In genomic region chr2:150542172-150542571, GRCh38 we compare ENCODE assay signal across 21 cellular contexts.
"Had no signal": no experiment of that assay in that cellular context is flagged by ENCODE, and none has a peak within 500 bp of the region (broad histone marks: within the 10 kb centered on the region; RNA-seq: fewer than 3 reads in every experiment).

No MANE protein-coding gene starts in this region.

- H3K27ac Mint-ChIP-seq: stimulated activated effector memory CD8-positive, alpha-beta T cell treated with anti-CD3 and anti-CD28 coated beads, Interleukin-12 subunit alpha, Interleukin-12 subunit beta, amount 100 ng/mL, for 72 hours; stimulated activated memory B cell treated with anti-CD40 and anti-IgM and Interleukin-4, amounts not matched to agents 10 μg/mL and 1 μg/mL and 100 μg/mL, for 72 hours; stimulated activated naive B cell treated with anti-CD40 and anti-IgM and Interleukin-4, amounts not matched to agents 10 μg/mL and 1 μg/mL and 100 μg/mL, for 72 hours; stimulated activated naive CD8-positive, alpha-beta T cell treated with anti-CD3 and anti-CD28 coated beads, Interleukin-15, Interleukin-2, amounts not matched to agents 100 ng/mL and 50 ng/mL, for 24 hours; type B pancreatic cell had no signal

- H3K27me3 Mint-ChIP-seq: stimulated activated memory B cell treated with anti-CD40 and anti-IgM and Interleukin-4, amounts not matched to agents 10 μg/mL and 1 μg/mL and 100 μg/mL, for 72 hours; stimulated activated naive B cell treated with anti-CD40 and anti-IgM and Interleukin-4, amounts not matched to agents 10 μg/mL and 1 μg/mL and 100 μg/mL, for 72 hours; stimulated activated naive CD8-positive, alpha-beta T cell treated with anti-CD3 and anti-CD28 coated beads, Interleukin-15, Interleukin-2, amounts not matched to agents 100 ng/mL and 50 ng/mL, for 24 hours; type B pancreatic cell had no signal

- H3K4me3 Mint-ChIP-seq: stimulated activated effector memory CD8-positive, alpha-beta T cell treated with anti-CD3 and anti-CD28 coated beads, Interleukin-12 subunit alpha, Interleukin-12 subunit beta, amount 100 ng/mL, for 72 hours; stimulated activated memory B cell treated with anti-CD40 and anti-IgM and Interleukin-4, amounts not matched to agents 10 μg/mL and 1 μg/mL and 100 μg/mL, for 72 hours; stimulated activated naive B cell treated with anti-CD40 and anti-IgM and Interleukin-4, amounts not matched to agents 10 μg/mL and 1 μg/mL and 100 μg/mL, for 72 hours; stimulated activated naive CD8-positive, alpha-beta T cell treated with anti-CD3 and anti-CD28 coated beads, Interleukin-15, Interleukin-2, amounts not matched to agents 100 ng/mL and 50 ng/mL, for 24 hours; type B pancreatic cell had no signal

- H3K9me3 Mint-ChIP-seq: stimulated activated effector memory CD8-positive, alpha-beta T cell treated with anti-CD3 and anti-CD28 coated beads, Interleukin-12 subunit alpha, Interleukin-12 subunit beta, amount 100 ng/mL, for 72 hours; stimulated activated memory B cell treated with anti-CD40 and anti-IgM and Interleukin-4, amounts not matched to agents 10 μg/mL and 1 μg/mL and 100 μg/mL, for 72 hours; stimulated activated naive CD8-positive, alpha-beta T cell treated with anti-CD3 and anti-CD28 coated beads, Interleukin-15, Interleukin-2, amounts not matched to agents 100 ng/mL and 50 ng/mL, for 24 hours had no signal

- H3K36me3 Mint-ChIP-seq: stimulated activated effector memory CD8-positive, alpha-beta T cell treated with anti-CD3 and anti-CD28 coated beads, Interleukin-12 subunit alpha, Interleukin-12 subunit beta, amount 100 ng/mL, for 72 hours; stimulated activated memory B cell treated with anti-CD40 and anti-IgM and Interleukin-4, amounts not matched to agents 10 μg/mL and 1 μg/mL and 100 μg/mL, for 72 hours; stimulated activated naive B cell treated with anti-CD40 and anti-IgM and Interleukin-4, amounts not matched to agents 10 μg/mL and 1 μg/mL and 100 μg/mL, for 72 hours had no signal

- H3K4me1 Mint-ChIP-seq: stimulated activated effector memory CD8-positive, alpha-beta T cell treated with anti-CD3 and anti-CD28 coated beads, Interleukin-12 subunit alpha, Interleukin-12 subunit beta, amount 100 ng/mL, for 72 hours; stimulated activated memory B cell treated with anti-CD40 and anti-IgM and Interleukin-4, amounts not matched to agents 10 μg/mL and 1 μg/mL and 100 μg/mL, for 72 hours; stimulated activated naive B cell treated with anti-CD40 and anti-IgM and Interleukin-4, amounts not matched to agents 10 μg/mL and 1 μg/mL and 100 μg/mL, for 72 hours had no signal

- DNase-seq: stimulated activated CD4-positive, alpha-beta T cell treated with anti-CD3 and anti-CD28 coated beads, Interleukin-2, amount 100 ng/mL, for 24 hours; stimulated activated CD4-positive, alpha-beta T cell treated with anti-CD3 and anti-CD28 coated beads, Interleukin-2, amount 100 ng/mL, for 48 hours; stimulated activated CD4-positive, alpha-beta T cell treated with anti-CD3 and anti-CD28 coated beads, Interleukin-4, amount 100 ng/mL, for 1 hour; stimulated activated CD4-positive, alpha-beta T cell treated with anti-CD3 and anti-CD28 coated beads, Interleukin-4, amount 100 ng/mL, for 24 hours; stimulated activated CD4-positive, alpha-beta T cell treated with anti-CD3 and anti-CD28 coated beads, Interleukin-4, amount 100 ng/mL, for 4 hours; stimulated activated CD8-positive, alpha-beta memory T cell treated with anti-CD3 and anti-CD28 coated beads, Interleukin-4, amount 100 ng/mL, for 48 hours; stimulated activated naive B cell treated with anti-CD40 and anti-IgM and Interleukin-4, amounts not matched to agents 10 μg/mL and 1 μg/mL and 100 μg/mL, for 72 hours; stimulated activated naive CD4-positive, alpha-beta T cell; stimulated activated naive CD4-positive, alpha-beta T cell treated with Interleukin-2 at 50 U/mL for 16 hours; stomach; substantia nigra; thyroid gland; tibial artery; transverse colon; trophoblast cell; upper lobe of right lung; uterus had no signal

- ATAC-seq: stimulated activated effector memory CD8-positive, alpha-beta T cell treated with anti-CD3 and anti-CD28 coated beads, Interleukin-12 subunit alpha, Interleukin-12 subunit beta, amount 100 ng/mL, for 72 hours; stimulated activated memory B cell treated with anti-CD40 and anti-IgM and Interleukin-4, amounts not matched to agents 10 μg/mL and 1 μg/mL and 100 μg/mL, for 72 hours; stimulated activated naive B cell treated with anti-CD40 and anti-IgM and Interleukin-4, amounts not matched to agents 10 μg/mL and 1 μg/mL and 100 μg/mL, for 72 hours; upper lobe of right lung had no signal
